In the genomic region with DNA sequence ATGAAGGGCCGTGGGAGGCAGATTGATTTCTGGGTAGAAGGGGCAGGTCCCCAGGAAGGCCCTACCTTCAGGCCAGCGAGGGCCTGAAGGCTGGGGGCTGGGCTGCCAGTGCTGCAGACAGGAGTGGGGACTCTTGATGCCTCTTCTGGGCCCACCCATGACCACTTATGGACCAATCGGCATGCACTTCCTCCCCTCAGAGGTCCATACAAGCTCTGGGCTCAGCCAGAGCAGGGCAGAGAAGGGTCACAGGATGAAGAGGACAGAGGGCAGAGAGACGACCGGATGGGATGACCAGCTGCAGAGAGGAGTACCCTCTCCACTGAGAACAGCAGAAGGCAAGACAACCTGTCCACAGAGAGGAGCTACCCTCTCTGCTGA, we compare ENCODE assay signal across 8 cellular contexts.
DNase-seq lines count a peak whose midpoint lies in the region; ATAC-seq and TF ChIP-seq lines count a peak whose summit lies in the region.

No MANE protein-coding gene starts in this region.

- ATAC-seq in GM18517 (IDR thresholded peaks at IDR 0.05; ENCODE audit: unreplicated experiment) (peak; percentile 44), HG02678 (IDR thresholded peaks at IDR 0.05; ENCODE audit: unreplicated experiment) (peak; percentile 41), RWPE2 (ENCODE audit: low read depth) (peak; percentile 3; the same call in 2 of the 3 replicates)

- H3K4me3 ChIP-seq in RWPE2 (ENCODE audit: severe bottlenecking) (no peak overlapping the region), fibroblast of the aortic adventitia (ENCODE audit: low read depth, low read length) (peak overlapping the region; percentile 64), skeletal muscle tissue (ENCODE audit: low read length in 3 of 3) (peak overlapping the region; percentile 47 to 72 (median 67))

- H3K9me3 ChIP-seq in RWPE2 (ENCODE audit: severe bottlenecking) (peaks cover 3% of the 10 kb centered on the region), skeletal muscle tissue (ENCODE audit: control insufficient read depth in 3 of 3, low read length in 3 of 3) (peaks cover 3 to 7% (median 5%) of the 10 kb centered on the region in 3 donors)

- H3K4me1 ChIP-seq in RWPE2 (ENCODE audit: insufficient read depth, poor library complexity, severe bottlenecking) (no peaks in the 10 kb centered on the region), skeletal muscle tissue (ENCODE audit: control insufficient read depth in 3 of 3, insufficient read depth in 3 of 3, low read length in 3 of 3) (peaks cover 9 to 13% (median 13%) of the 10 kb centered on the region in 3 donors)

- peak overlapping the region in 1 of 3 donors; percentile 64 for H3K9ac ChIP-seq in skeletal muscle tissue (ENCODE audit: low read depth in 1 of 3, low read length in 3 of 3)

- H3K36me3 ChIP-seq in RWPE2 (ENCODE audit: low read depth): no peaks in the 10 kb centered on the region
- no peaks in the 10 kb centered on the region for H3K36me3 ChIP-seq in skeletal muscle tissue (ENCODE audit: control insufficient read depth in 3 of 3, insufficient read depth in 3 of 3, low read length in 3 of 3)

- no peaks in the 10 kb centered on the region for H3K27me3 ChIP-seq in RWPE2 (ENCODE audit: insufficient read depth, poor library complexity, severe bottlenecking)
- no peaks in the 10 kb centered on the region for H3K27me3 ChIP-seq in skeletal muscle tissue (ENCODE audit: control insufficient read depth in 3 of 3, insufficient read depth in 3 of 3, low read length in 3 of 3)

- DNase-seq in RWPE2 (ENCODE audit: low spot score) (no peak), fibroblast of the aortic adventitia (ENCODE audit: low read depth) (peak; percentile 4), hepatic stellate cell (ENCODE audit: low spot score) (no peak), NCI-H446 treated with DMSO at 0.1 percent for 48 hours (lab: John Stamatoyannopoulos, UW) (no peak)
- no peak for DNase-seq in stimulated activated CD8-positive, alpha-beta memory T cell treated with anti-CD3 and anti-CD28 coated beads, Interleukin-4, amount 100 ng/mL, for 48 hours

- TF ChIP-seq CTCF in RWPE2 (IDR thresholded peaks at IDR 0.05; ENCODE audit: poor library complexity, severe bottlenecking) (no peak), fibroblast of the aortic adventitia (IDR thresholded peaks at IDR 0.05; ENCODE audit: insufficient read depth, low read length) (no peak)

- no peak overlapping the region for H3K27ac ChIP-seq in RWPE2 (ENCODE audit: poor library complexity, severe bottlenecking)
- no peak overlapping the region for H3K27ac ChIP-seq in skeletal muscle tissue (ENCODE audit: low read depth, low read length)
